In genomic region chrX:1124531-1124930, GRCh38 we compare ENCODE assay signal across 12 cellular contexts.
DNase-seq lines count a peak whose midpoint lies in the region; ATAC-seq and TF ChIP-seq lines count a peak whose summit lies in the region.
"Had no signal": no experiment of that assay in that cellular context is flagged by ENCODE, and none has a peak within 500 bp of the region (broad histone marks: within the 10 kb centered on the region; RNA-seq: fewer than 3 reads in every experiment).

No MANE protein-coding gene starts in this region.

- no peak overlapping the region for H2BK120ac ChIP-seq in neuronal stem cell (ENCODE audit: low read depth, low read length)

- H3K9ac ChIP-seq in neuronal stem cell (ENCODE audit: low read depth, low read length, poor library complexity): no peak overlapping the region

- peaks cover 0 to 3% of the 10 kb centered on the region in 2 donors for H3K9me3 ChIP-seq in neuronal stem cell (replicated peaks in 1 of 2; ENCODE audit: control insufficient read depth in 2 of 2, insufficient read depth in 1 of 2, low read depth in 1 of 2, low read length in 2 of 2)

- no peak overlapping the region for H2BK5ac ChIP-seq in neuronal stem cell (ENCODE audit: low read length)

- peaks cover 0 to 2% (median 0%) of the 10 kb centered on the region in 3 experiments for H3K27me3 ChIP-seq in neuronal stem cell (ENCODE audit: control insufficient read depth in 3 of 3, insufficient read depth in 3 of 3, low read depth in 1 of 3, low read length in 3 of 3)

- POLR2A ChIA-PET in HEK293T (lab: Yijun Ruan, JAX): no interaction called here

- H3K4me3 ChIP-seq in neuronal stem cell (ENCODE audit: low read length in 2 of 2): no peak overlapping the region
- H3K4me3 ChIP-seq: K562 had no signal

- no peak overlapping the region for H3K14ac ChIP-seq in neuronal stem cell (ENCODE audit: low read length)

- H3K4me2 ChIP-seq in neuronal stem cell (ENCODE audit: insufficient read depth, low read length, poor library complexity, severe bottlenecking): no peak overlapping the region

- H2AFZ ChIP-seq in neuronal stem cell (ENCODE audit: low read length): peak overlapping the region; percentile 43

- no peak for DNase-seq in HEK293T (ENCODE audit: extremely low spot score)
- DNase-seq in globus pallidus (ENCODE audit: low spot score): peak; percentile 38
- DNase-seq in neuronal stem cell (ENCODE audit: low spot score): no peak
- no peak for DNase-seq in AG08396 (ENCODE audit: low spot score)
- no peak for DNase-seq in central memory CD4-positive, alpha-beta T cell
- DNase-seq in KG1 (lab: John Stamatoyannopoulos, UW): no peak
- DNase-seq: CD8-positive, alpha-beta memory T cell; DMS 273 treated with DMSO at 0.1 percent for 48 hours; HCEC 1CT had no signal

- no peak overlapping the region for H2AK5ac ChIP-seq in neuronal stem cell (ENCODE audit: low read depth, low read length)

- no peak overlapping the region for H2BK15ac ChIP-seq in neuronal stem cell (ENCODE audit: low read length)

- no peak overlapping the region for H3K18ac ChIP-seq in neuronal stem cell (ENCODE audit: low read length)

- H4K91ac ChIP-seq in neuronal stem cell (ENCODE audit: low read depth, low read length, poor library complexity): no peak overlapping the region

- H3K27ac ChIP-seq in neuronal stem cell (replicated peaks; ENCODE audit: low read length): no peak overlapping the region
- H3K27ac ChIP-seq: HL-60 had no signal

- H3K4ac ChIP-seq in neuronal stem cell (ENCODE audit: low read length): no peak overlapping the region

- no peak overlapping the region for H3K23ac ChIP-seq in neuronal stem cell (ENCODE audit: low read depth, low read length, poor library complexity)

- CTCF ChIA-PET in HEK293T (lab: Yijun Ruan, JAX): no interaction called here

- peaks cover 0 to 2% of the 10 kb centered on the region in 2 donors for H3K4me1 ChIP-seq in neuronal stem cell (ENCODE audit: control insufficient read depth in 2 of 2, insufficient read depth in 1 of 2, low read depth in 1 of 2, low read length in 2 of 2)

- no peaks in the 10 kb centered on the region for H3K79me1 ChIP-seq in neuronal stem cell (ENCODE audit: low read depth, low read length)

- H3K36me3 ChIP-seq in neuronal stem cell (replicated peaks in 1 of 2; ENCODE audit: control insufficient read depth in 2 of 2, insufficient read depth in 2 of 2, low read length in 2 of 2): no peaks in the 10 kb centered on the region

- H2BK12ac ChIP-seq in neuronal stem cell (ENCODE audit: low read length): no peak overlapping the region

- WGBS in neuronal stem cell (ENCODE audit: extremely low coverage in 2 of 2, insufficient read length in 2 of 2, insufficient replicate concordance in 1 of 2), 2 donors: no CpG with 5 or more reads among the region's 11 CpGs

- H4K8ac ChIP-seq in neuronal stem cell (ENCODE audit: low read depth, low read length): no peak overlapping the region

- no peak for ATAC-seq in HG02623 (IDR thresholded peaks at IDR 0.05; ENCODE audit: unreplicated experiment)
- ATAC-seq: K562 had no signal

TF ChIP-seq in HEK293T, 16 proteins besides CTCF, POLR2A, EP300 and RAD21:
- TF ChIP-seq L3MBTL2 (conservative IDR thresholded peaks at IDR 0.05) (peak; percentile 27; the same call in 1 of the 2 replicates), HDGF (IDR thresholded peaks at IDR 0.05; ENCODE audit: borderline replicate concordance) (no peak), PKNOX1 (IDR thresholded peaks at IDR 0.05) (peak; percentile 39; the same call in 1 of the 2 replicates)
